In the genomic region with DNA sequence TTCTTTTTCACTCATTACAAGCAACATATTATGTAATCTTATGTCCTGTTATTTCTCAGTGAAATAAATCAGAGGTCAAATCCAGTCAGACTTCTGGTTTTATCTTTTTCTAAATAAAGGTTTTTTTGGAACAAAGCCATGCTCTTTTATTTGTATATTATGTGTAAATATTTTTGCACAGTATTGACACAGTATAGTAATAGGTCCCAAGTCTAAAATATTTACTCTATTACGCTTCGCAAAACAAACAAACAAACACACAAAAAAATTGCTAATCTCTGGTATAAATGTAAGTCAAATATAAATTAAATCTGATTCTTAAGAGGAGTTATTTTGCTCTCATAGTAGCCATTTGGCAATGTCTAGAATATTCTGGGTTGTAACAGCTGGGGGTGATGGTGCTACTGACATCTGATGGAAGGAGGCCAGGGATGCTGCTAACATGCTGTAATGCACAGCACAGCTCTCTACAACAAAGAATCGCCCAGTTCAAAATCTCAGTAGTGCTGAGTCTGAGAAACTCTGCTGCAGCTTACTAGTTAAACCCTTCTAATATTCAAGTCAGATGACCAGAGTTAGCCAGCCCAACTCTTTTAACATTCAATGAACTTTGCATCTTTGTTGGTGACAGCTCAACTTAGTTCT, we compare ENCODE assay signal across 23 cellular contexts.
"Had no signal": no experiment of that assay in that cellular context is flagged by ENCODE, and none has a peak within 500 bp of the region (broad histone marks: within the 10 kb centered on the region; RNA-seq: fewer than 3 reads in every experiment).

No MANE protein-coding gene starts in this region.

- H3K27ac ChIP-seq: coronary artery, dorsolateral prefrontal cortex, left ventricle myocardium inferior, neutrophil, sigmoid colon, upper lobe of left lung, vagina, WERI-Rb-1 had no signal

- H3K9me3 ChIP-seq: left ventricle myocardium inferior, neutrophil, sigmoid colon, upper lobe of left lung, vagina had no signal

- ATAC-seq: activated CD4-positive, CD25-positive, alpha-beta regulatory T cell treated with anti-CD3 and anti-CD28 coated beads, Interleukin-2, amount 50 U/mL, for 24 hours; stimulated activated effector memory CD8-positive, alpha-beta T cell treated with anti-CD3 and anti-CD28 coated beads, Interleukin-12 subunit alpha, Interleukin-12 subunit beta, amount 100 ng/mL, for 72 hours had no signal

- H3K4me1 ChIP-seq: left ventricle myocardium inferior, upper lobe of left lung, vagina had no signal

- DNase-seq: activated CD4-positive, alpha-beta T cell treated with anti-CD3 and anti-CD28 coated beads for 48 hours; activated CD4-positive, alpha-beta T cell treated with anti-CD3 and anti-CD28 coated beads, Interleukin-2, amount 50 U/mL, for 48 hours; activated CD8-positive, alpha-beta memory T cell treated with anti-CD3 and anti-CD28 coated beads for 24 hours; activated effector memory CD4-positive, alpha-beta T cell treated with Interleukin-2 at 50 U/mL for 16 hours; activated naive CD4-positive, alpha-beta T cell treated with Interleukin-2 at 50 U/mL for 16 hours; effector memory CD4-positive, alpha-beta T cell; glutamatergic neuron; left ventricle myocardium inferior; naive B cell; nephron progenitor cell; retina; sigmoid colon; small intestine; stimulated activated CD4-positive, alpha-beta T cell treated with anti-CD3 and anti-CD28 coated beads, Interleukin-4, amount 100 ng/mL, for 24 hours; T1000; upper lobe of left lung; WERI-Rb-1 had no signal

- H3K27me3 ChIP-seq: dorsolateral prefrontal cortex, neutrophil, sigmoid colon, upper lobe of left lung, vagina had no signal

- H3K4me3 ChIP-seq: coronary artery, dorsolateral prefrontal cortex, left ventricle myocardium inferior, sigmoid colon, upper lobe of left lung, vagina had no signal

- H3K36me3 ChIP-seq: left ventricle myocardium inferior, neutrophil, sigmoid colon, upper lobe of left lung, vagina, WERI-Rb-1 had no signal
